ENCODE assay signal across 7 cellular contexts in the genomic region with DNA sequence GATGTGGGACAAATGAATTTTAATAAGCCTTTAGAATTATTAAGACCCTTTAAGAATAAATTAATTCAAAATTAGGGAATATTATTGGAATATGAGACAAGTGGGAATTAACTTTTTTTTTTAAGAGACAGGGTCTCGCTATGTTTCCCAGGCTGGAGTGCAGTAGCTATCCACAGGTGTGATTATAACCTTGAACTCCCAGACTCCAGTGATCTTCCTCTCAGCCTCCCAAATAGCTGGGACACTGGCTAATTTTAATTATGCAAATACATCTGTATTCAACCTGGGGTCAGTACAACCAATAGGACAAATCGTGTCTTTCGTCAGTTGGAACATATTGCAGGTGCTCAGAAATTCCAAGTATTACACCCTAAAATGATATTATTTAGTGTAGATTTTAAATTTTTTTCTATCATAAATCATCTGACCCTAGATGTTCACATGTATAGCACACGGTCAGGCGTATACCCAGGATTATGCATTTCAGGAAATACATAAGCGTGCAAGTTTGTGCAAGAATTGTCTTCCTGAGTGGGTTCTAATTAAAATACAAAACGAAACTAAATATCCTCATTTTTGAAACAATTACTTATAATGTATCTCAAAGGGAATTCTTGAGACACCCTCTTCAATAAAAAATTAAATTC. TPM values are rescaled to one million over a fixed set of nuclear protein-coding genes. Genes with fewer than 3 reads are reported as not detected.
DNase-seq lines count a peak whose midpoint lies in the region; ATAC-seq and TF ChIP-seq lines count a peak whose summit lies in the region.

No MANE protein-coding gene starts in this region.

- H3F3A ChIP-seq in GM23248 (ENCODE audit: insufficient read depth) = 0 out of 2 replicates have a peak, but pooled peaks cover 7% of the 10 kb centered on the region

- peak overlapping the region; percentile 91 for H3K9ac ChIP-seq in GM23248
- no peak overlapping the region for H3K9ac ChIP-seq in rectal smooth muscle tissue (ENCODE audit: low read length)

- POLR2A ChIA-PET in OCI-LY7 (lab: Charles Lee) = interaction anchor here (0.6 to 3.1 kb wide), 12 partner anchors 8 to 47 kb away, joined by 3 to 22 read pairs (median 6); no protein-coding TSS in a partner anchor

- BruUV-seq in OCI-LY7 (replicated peaks; lab: Mats Ljungman, UMichigan) = TSS peak; percentile 64

- H3K4me2 ChIP-seq in GM23248 (ENCODE audit: unreplicated experiment) (peak overlapping the region; percentile 89), OCI-LY7 (ENCODE audit: low read length) (peak overlapping the region; percentile 94)

- H3K79me2 ChIP-seq in GM23248 (ENCODE audit: insufficient read depth) = peaks cover 72% of the 10 kb centered on the region
- peaks cover 64% of the 10 kb centered on the region for H3K79me2 ChIP-seq in OCI-LY7 (ENCODE audit: insufficient read depth, low read depth, low read length)

- H2AFZ ChIP-seq in GM23248 (peak overlapping the region; percentile 95), OCI-LY7 (ENCODE audit: low read length) (no peak overlapping the region)

- intact Hi-C loops in OCI-LY7 (cut with micrococcal nuclease; ENCODE audit: unreplicated experiment) = loop anchor here (5.0 kb wide), 1 partner anchor 564 kb away; a partner anchor contains a TSS

- ATAC-seq in HG03039 (IDR thresholded peaks at IDR 0.05; ENCODE audit: unreplicated experiment) = no peak
- no peak for ATAC-seq in HG02885 (IDR thresholded peaks at IDR 0.05; ENCODE audit: poor library complexity, unreplicated experiment)

- H3K27me3 ChIP-seq in GM23248 (replicated peaks; ENCODE audit: insufficient read depth) (no peaks in the 10 kb centered on the region), rectal smooth muscle tissue (ENCODE audit: control insufficient read depth, insufficient read depth, low read length) (no peaks in the 10 kb centered on the region)

- H3K36me3 ChIP-seq in GM23248 (ENCODE audit: low read depth) = peaks cover 3% of the 10 kb centered on the region; the same call in 1 of the 2 replicates
- peaks cover 40% of the 10 kb centered on the region for H3K36me3 ChIP-seq in OCI-LY7 (ENCODE audit: insufficient read depth, low read length)
- no peaks in the 10 kb centered on the region for H3K36me3 ChIP-seq in rectal smooth muscle tissue (ENCODE audit: control insufficient read depth, insufficient read depth, low read length)

- H3K4me3 ChIP-seq in GM23248 (peak overlapping the region; percentile 90), OCI-LY7 (ENCODE audit: low read depth, low read length, poor library complexity, severe bottlenecking) (peak overlapping the region; percentile 99), epithelial cell of esophagus (ENCODE audit: low read length) (peak overlapping the region; percentile 87), rectal smooth muscle tissue (ENCODE audit: low read length) (peak overlapping the region; percentile 96)

- H3K9me2 ChIP-seq in GM23248 (ENCODE audit: insufficient read depth) (no peaks in the 10 kb centered on the region), OCI-LY7 (ENCODE audit: insufficient read depth, low read length) (no peaks in the 10 kb centered on the region)

- H4K20me1 ChIP-seq in GM23248 (ENCODE audit: insufficient read depth) = no peaks in the 10 kb centered on the region
- peaks cover 21% of the 10 kb centered on the region for H4K20me1 ChIP-seq in OCI-LY7 (ENCODE audit: insufficient read depth, low read length)

- DNase-seq in GM23248 (peak; percentile 29), OCI-LY7 (ENCODE audit: low spot score) (no peak), epithelial cell of esophagus (ENCODE audit: low read depth) (peak; percentile 2), NOMO-1 treated with dmso at 0.1 percent for 144 hours (lab: John Stamatoyannopoulos, UW; ENCODE audit: unreplicated experiment) (no peak)

- in situ Hi-C loops in GM23248 (cut with MboI) = no loop called here

- H3K9me3 ChIP-seq in GM23248 (ENCODE audit: low read depth) (no peaks in the 10 kb centered on the region), OCI-LY7 (ENCODE audit: low read length) (peaks cover 7% of the 10 kb centered on the region)

- CTCF ChIA-PET in OCI-LY7 (lab: Charles Lee; ENCODE audit: unreplicated experiment) = no interaction called here

- H3K4me1 ChIP-seq in GM23248 (ENCODE audit: insufficient read depth) (peaks cover 14% of the 10 kb centered on the region), OCI-LY7 (ENCODE audit: insufficient read depth, low read length, poor library complexity, severe bottlenecking) (peaks cover 30% of the 10 kb centered on the region), rectal smooth muscle tissue (ENCODE audit: control insufficient read depth, insufficient read depth, low read length) (peaks cover 13% of the 10 kb centered on the region)

- 26 to 30% methylated on average over 7 of the region's 7 CpGs for WGBS in GM23248 (ENCODE audit: low coverage in 1 of 2, low lambda C conversion rate in 2 of 2, missing lambda C conversion rate in 2 of 2), 2 experiments

- TF ChIP-seq CTCF in OCI-LY7 (conservative IDR thresholded peaks at IDR 0.05; ENCODE audit: low read length) = no peak
- no peak for TF ChIP-seq CTCF in epithelial cell of esophagus (IDR thresholded peaks at IDR 0.05; ENCODE audit: insufficient read depth, low read depth, low read length, missing control alignments)

- H3K27ac ChIP-seq in GM23248 = peak overlapping the region; percentile 87
- H3K27ac ChIP-seq in OCI-LY7 (ENCODE audit: low read depth, low read length, poor library complexity, severe bottlenecking) = peak overlapping the region; percentile 68
- H3K27ac ChIP-seq in rectal smooth muscle tissue (ENCODE audit: low read depth, low read length) = no peak overlapping the region

RNA-seq across cellular contexts. Expression of a gene that starts 1.2 kb away (rescaled TPM):
- 22.5 and 34.9 TPM in 2 replicates for total RNA-seq in GM23248 (2014; rRNA removed; shearing (Covaris generic))
- 40.2 and 40.4 TPM in 2 replicates for polyA plus RNA-seq in GM23248 (2016; fragmentation: Nextera tagmentation; extraction: Ambion mirVana)
- total RNA-seq in OCI-LY7 (2014; rRNA removed; shearing (Covaris generic)) = 34.7 and 37.1 TPM in 2 replicates
- 55.3 and 62.4 TPM in 2 replicates for total RNA-seq in OCI-LY7 (2022)

RNA-seq across cellular contexts. Expression of a gene that starts 47.8 kb away (rescaled TPM):
- 3.9 and 9.5 TPM in 2 replicates for total RNA-seq in GM23248 (2014; rRNA removed; shearing (Covaris generic))
- polyA plus RNA-seq in GM23248 (2016; fragmentation: Nextera tagmentation; extraction: Ambion mirVana) = 23.9 and 24.7 TPM in 2 replicates
- 21.8 and 22.0 TPM in 2 replicates for total RNA-seq in OCI-LY7 (2014; rRNA removed; shearing (Covaris generic))
- total RNA-seq in OCI-LY7 (2022) = 23.3 and 24.1 TPM in 2 replicates

Comparison
In these comparisons a context has a peak if more than half of its experiments do, and no peak if none do; other contexts are left out.
1. DNase-seq: peak in GM23248 (single experiment) and epithelial cell of esophagus (single experiment); none in OCI-LY7 (single experiment) and NOMO-1 treated with dmso at 0.1 percent for 144 hours (single experiment).
2. Peak in every context shown above with its lines, with median percentiles within 50 percentile points of each other: H3K4me3 ChIP-seq.